ENCODE assay signal across 19 cellular contexts in the genomic region with DNA sequence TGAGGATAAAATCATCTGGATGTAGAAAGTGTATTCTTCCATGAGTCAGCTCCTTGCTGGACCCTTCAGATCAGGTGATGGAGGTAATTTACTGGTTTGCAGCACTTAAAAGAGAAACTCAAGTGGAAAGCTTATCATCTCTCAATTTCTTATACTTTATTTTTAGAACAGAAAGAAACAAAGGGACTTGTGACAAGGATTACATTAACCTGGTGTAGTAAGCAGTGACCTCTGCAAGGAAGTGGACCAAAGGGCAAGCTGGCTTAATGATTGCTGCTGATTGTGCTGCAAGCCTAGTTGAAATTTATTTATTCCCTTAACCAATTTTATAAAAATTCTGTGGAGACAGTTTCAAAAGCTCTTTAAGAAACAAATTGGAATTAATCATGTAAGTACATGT.
DNase-seq lines count a peak whose midpoint lies in the region; ATAC-seq and TF ChIP-seq lines count a peak whose summit lies in the region.
"Had no signal": no experiment of that assay in that cellular context is flagged by ENCODE, and none has a peak within 500 bp of the region (broad histone marks: within the 10 kb centered on the region; RNA-seq: fewer than 3 reads in every experiment).

No MANE protein-coding gene starts in this region.

- no peaks in the 10 kb centered on the region for H3K27me3 ChIP-seq in cardiac muscle cell
- H3K27me3 ChIP-seq in right lobe of liver = no peaks in the 10 kb centered on the region
- no peaks in the 10 kb centered on the region for H3K27me3 ChIP-seq in psoas muscle (ENCODE audit: insufficient read depth in 3 of 3, low read length in 2 of 3)

- H3K27ac ChIP-seq in cardiac muscle cell = peak overlapping the region; percentile 92
- H3K27ac ChIP-seq in right lobe of liver = no peak overlapping the region
- H3K27ac ChIP-seq in psoas muscle = no peak overlapping the region
- H3K27ac ChIP-seq: KMS-11, SK-N-MC had no signal

- peak in 1 of 2 donors; percentile 59 for DNase-seq in cardiac muscle cell (ENCODE audit: low read depth in 1 of 2, low spot score in 1 of 2)
- no peak for DNase-seq in Right ventricle myocardium inferior (ENCODE audit: missing footprints)
- peak; percentile 74 for DNase-seq in OCI-M1 (lab: John Stamatoyannopoulos, UW)
- DNase-seq in right lobe of liver = peak in 1 of 3 donors; percentile 52
- DNase-seq in retinal pigment epithelial cell (ENCODE audit: low read depth) = peak; percentile 32
- no peak for DNase-seq in cerebellar nuclear complex (lab: John Stamatoyannopoulos, UW)
- no peak for DNase-seq in psoas muscle
- DNase-seq: CD4-positive, alpha-beta T cell; DMS79; NCI-H1436; NCI-H1930; NCI-H2171 treated with DMSO at 0.1 percent for 48 hours; NCI-H510A; NCI-H748 treated with DMSO at 0.1 percent for 48 hours; NK-92 treated with Interleukin-12 subunit alpha and Interleukin-12 subunit beta, amount 100 ng/mL, for 24 hours; SHP77 had no signal

- intact Hi-C loops in Right ventricle myocardium inferior (cut with DNase I) (no loop called here), right lobe of liver (cut with DNase I) (no loop called here), psoas muscle (cut with DNase I) (no loop called here)

- TF ChIP-seq CTCF in cardiac muscle cell (IDR thresholded peaks at IDR 0.05; ENCODE audit: low read depth, low read length) (no peak), right lobe of liver (IDR thresholded peaks at IDR 0.05) (no peak), retinal pigment epithelial cell (conservative IDR thresholded peaks at IDR 0.05; ENCODE audit: low read depth, low read length) (no peak), psoas muscle (IDR thresholded peaks at IDR 0.05) (no peak)

- no peak for TF ChIP-seq POLR2A in right lobe of liver (IDR thresholded peaks at IDR 0.05)

- ATAC-seq in Right ventricle myocardium inferior (no peak), right lobe of liver (peak; percentile 80 to 91 (median 88)), HG03175 (IDR thresholded peaks at IDR 0.05; ENCODE audit: unreplicated experiment) (no peak), psoas muscle (no peak)

- H3K4me1 ChIP-seq in cardiac muscle cell (ENCODE audit: low read depth) (peaks cover 47% of the 10 kb centered on the region), right lobe of liver (peaks cover 0 to 16% (median 2%) of the 10 kb centered on the region in 4 donors), psoas muscle (no peaks in the 10 kb centered on the region)

- H3K9me3 ChIP-seq in cardiac muscle cell (ENCODE audit: low read depth) (no peaks in the 10 kb centered on the region), right lobe of liver (no peaks in the 10 kb centered on the region), psoas muscle (no peaks in the 10 kb centered on the region)

- no peaks in the 10 kb centered on the region for H3K36me3 ChIP-seq in cardiac muscle cell
- no peaks in the 10 kb centered on the region for H3K36me3 ChIP-seq in right lobe of liver
- no peaks in the 10 kb centered on the region for H3K36me3 ChIP-seq in psoas muscle (ENCODE audit: insufficient read depth in 1 of 2, low read depth in 1 of 2)

- H3K4me3 ChIP-seq in cardiac muscle cell = no peak overlapping the region
- H3K4me3 ChIP-seq in right lobe of liver = no peak overlapping the region
- H3K4me3 ChIP-seq in retinal pigment epithelial cell (ENCODE audit: low read length) = no peak overlapping the region
- H3K4me3 ChIP-seq in psoas muscle = no peak overlapping the region
- H3K4me3 ChIP-seq: SK-N-MC had no signal

Comparison
In these comparisons a context has a peak if more than half of its experiments do, and no peak if none do; other contexts are left out.
1. DNase-seq: peak in OCI-M1 (single experiment) and retinal pigment epithelial cell (single experiment); none in Right ventricle myocardium inferior (single experiment), cerebellar nuclear complex (0 of 2) and psoas muscle (0 of 2).
2. ATAC-seq: peak in right lobe of liver (4 of 4); none in Right ventricle myocardium inferior (single experiment), HG03175 (single experiment) and psoas muscle (0 of 4).